32 cellular contexts compared by ENCODE assay signal in genomic region chr1:7095343-7095964, GRCh38.
"Had no signal": no experiment of that assay in that cellular context is flagged by ENCODE, and none has a peak within 500 bp of the region (broad histone marks: within the 10 kb centered on the region; RNA-seq: fewer than 3 reads in every experiment).

No MANE protein-coding gene starts in this region.

- H3K27ac ChIP-seq: adrenal gland, body of pancreas, cardiac muscle cell, esophagus muscularis mucosa, foreskin keratinocyte, gastrocnemius medialis, heart left ventricle had no signal

- H3K4me1 ChIP-seq: adrenal gland, esophagus muscularis mucosa, foreskin keratinocyte, heart left ventricle had no signal

- H3K27me3 ChIP-seq: adrenal gland, body of pancreas had no signal

- H3K36me3 ChIP-seq: adrenal gland, cardiac muscle cell, esophagus muscularis mucosa, gastrocnemius medialis, heart left ventricle had no signal

- H3K4me3 ChIP-seq: adrenal gland, body of pancreas, cardiac muscle cell, esophagus muscularis mucosa, gastrocnemius medialis, heart left ventricle had no signal

- DNase-seq: activated CD4-positive, alpha-beta memory T cell treated with anti-CD3 and anti-CD28 coated beads for 36 hours; activated CD4-positive, alpha-beta T cell treated with anti-CD3 and anti-CD28 coated beads for 36 hours; activated CD4-positive, alpha-beta T cell treated with anti-CD3 and anti-CD28 coated beads, Interleukin-2, amount 10 ng/mL, durations not matched to agents 24 days and 14 days; activated CD4-positive, CD25-positive, alpha-beta regulatory T cell; activated CD4-positive, CD25-positive, alpha-beta regulatory T cell treated with anti-CD3 and anti-CD28 coated beads, Interleukin-2, amount 50 U/mL, for 72 hours; activated CD8-positive, alpha-beta memory T cell treated with anti-CD3 and anti-CD28 coated beads, Interleukin-2, amount 10 ng/mL, durations not matched to agents 7 days and 5 days; activated CD8-positive, alpha-beta memory T cell treated with anti-CD3 and anti-CD28 coated beads, Interleukin-2, amount 50 U/mL, for 4 hours; activated CD8-positive, alpha-beta T cell treated with anti-CD3 and anti-CD28 coated beads, Interleukin-2, amount 10 ng/mL, durations not matched to agents 7 days and 5 days; activated effector memory CD4-positive, alpha-beta T cell treated with anti-CD3 and anti-CD28 coated beads, Interleukin-2, amount 50 U/mL, for 16 hours; activated naive CD4-positive, alpha-beta T cell treated with anti-CD3 and anti-CD28 coated beads for 36 hours; activated naive CD8-positive, alpha-beta T cell treated with anti-CD3 and anti-CD28 coated beads for 36 hours; activated naive CD8-positive, alpha-beta T cell treated with anti-CD3 and anti-CD28 coated beads, Interleukin-2, amount 50 U/mL, for 24 hours; activated T-cell treated with anti-CD3 and anti-CD28 coated beads, Interleukin-2, amount 50 U/mL, for 1 hour; activated T-cell treated with anti-CD3 and anti-CD28 coated beads, Interleukin-2, amount 50 U/mL, for 48 hours; adrenal gland; amygdala; aorta; body of pancreas; central memory CD4-positive, alpha-beta T cell; cortex of kidney; dermis blood vessel endothelial cell; effector CD4-positive, alpha-beta T cell; effector memory CD8-positive, alpha-beta T cell; erythroblast; foreskin keratinocyte; gastrocnemius medialis; glutamatergic neuron; heart left ventricle; T-helper 2 cell had no signal

- H3K9me3 ChIP-seq: adrenal gland, body of pancreas, esophagus muscularis mucosa, gastrocnemius medialis, heart left ventricle had no signal

- FAIRE-seq: colon had no signal

- ATAC-seq: activated CD4-positive, alpha-beta T cell treated with anti-CD3 and anti-CD28 coated beads for 36 hours; activated CD8-positive, alpha-beta memory T cell treated with anti-CD3 and anti-CD28 coated beads, Interleukin-2, amount 10 ng/mL, durations not matched to agents 7 days and 5 days; activated CD8-positive, alpha-beta T cell treated with anti-CD3 and anti-CD28 coated beads, Interleukin-2, amount 10 ng/mL, durations not matched to agents 7 days and 5 days; activated naive CD8-positive, alpha-beta T cell treated with anti-CD3 and anti-CD28 coated beads, Interleukin-2, amount 50 U/mL, for 24 hours; body of pancreas; effector memory CD8-positive, alpha-beta T cell; foreskin keratinocyte; gastrocnemius medialis; heart left ventricle had no signal
